18 cellular contexts compared by ENCODE assay signal in the genomic region with DNA sequence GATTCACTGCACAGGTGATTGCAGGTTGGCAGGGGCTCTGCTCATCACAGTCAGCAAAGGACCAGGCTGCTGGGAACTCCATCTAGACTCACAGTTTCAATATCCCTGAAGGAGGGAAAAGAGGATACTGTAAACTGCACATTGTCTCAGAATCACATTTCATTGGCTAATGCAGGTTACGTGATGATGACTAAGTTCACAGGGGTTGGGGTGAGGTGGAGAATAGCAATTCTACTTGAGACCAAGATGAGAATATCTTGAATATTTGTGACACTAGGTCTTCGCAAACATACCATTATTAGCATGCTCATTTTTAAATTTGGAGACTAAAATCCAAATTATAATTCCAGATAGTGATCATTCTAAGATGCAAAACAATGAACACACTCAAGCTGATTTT.
"Had no signal": no experiment of that assay in that cellular context is flagged by ENCODE, and none has a peak within 500 bp of the region (broad histone marks: within the 10 kb centered on the region; RNA-seq: fewer than 3 reads in every experiment).

No MANE protein-coding gene starts in this region.

- H3K4me1 ChIP-seq: colonic mucosa, spleen had no signal

- H2AFZ ChIP-seq: hepatocyte had no signal

- H3K27ac ChIP-seq: colonic mucosa, esophagus muscularis mucosa, hepatocyte, left ventricle myocardium inferior, psoas muscle, right lobe of liver, spleen, thoracic aorta, WERI-Rb-1 had no signal

- H3K36me3 ChIP-seq: colonic mucosa, esophagus muscularis mucosa, left ventricle myocardium inferior, right lobe of liver, spleen, thoracic aorta, WERI-Rb-1 had no signal

- ATAC-seq: psoas muscle; right lobe of liver; stimulated activated naive CD8-positive, alpha-beta T cell treated with anti-CD3 and anti-CD28 coated beads, Interleukin-15, amount 100 ng/mL, for 72 hours; T-cell had no signal

- DNase-seq: activated CD4-positive, alpha-beta memory T cell treated with anti-CD3 and anti-CD28 coated beads, Interleukin-2, amount 10 ng/mL, durations not matched to agents 7 days and 5 days; activated CD4-positive, alpha-beta T cell treated with anti-CD3 and anti-CD28 coated beads for 36 hours; activated effector memory CD4-positive, alpha-beta T cell treated with Interleukin-2 at 50 U/mL for 16 hours; activated T-cell treated with anti-CD3 and anti-CD28 coated beads, Interleukin-2, amount 50 U/mL, for 24 hours; central memory CD4-positive, alpha-beta T cell; colonic mucosa; kidney; left ventricle myocardium inferior; nephron progenitor cell; psoas muscle; right lobe of liver; spleen; stimulated activated naive CD8-positive, alpha-beta T cell treated with anti-CD3 and anti-CD28 coated beads, Interleukin-15, amount 100 ng/mL, for 72 hours; T-cell; WERI-Rb-1 had no signal

- H3K4me2 ChIP-seq: hepatocyte had no signal

- H3K4me3 ChIP-seq: colonic mucosa, esophagus muscularis mucosa, hepatocyte, left ventricle myocardium inferior, psoas muscle, right lobe of liver, spleen, thoracic aorta had no signal

- H3K9me3 ChIP-seq: colonic mucosa, esophagus muscularis mucosa, left ventricle myocardium inferior, psoas muscle, right lobe of liver, spleen, thoracic aorta had no signal

- H3K79me2 ChIP-seq: hepatocyte had no signal

- H3K27me3 ChIP-seq: colonic mucosa, esophagus muscularis mucosa, hepatocyte, right lobe of liver, spleen had no signal
